28 cellular contexts compared by ENCODE assay signal in the genomic region with DNA sequence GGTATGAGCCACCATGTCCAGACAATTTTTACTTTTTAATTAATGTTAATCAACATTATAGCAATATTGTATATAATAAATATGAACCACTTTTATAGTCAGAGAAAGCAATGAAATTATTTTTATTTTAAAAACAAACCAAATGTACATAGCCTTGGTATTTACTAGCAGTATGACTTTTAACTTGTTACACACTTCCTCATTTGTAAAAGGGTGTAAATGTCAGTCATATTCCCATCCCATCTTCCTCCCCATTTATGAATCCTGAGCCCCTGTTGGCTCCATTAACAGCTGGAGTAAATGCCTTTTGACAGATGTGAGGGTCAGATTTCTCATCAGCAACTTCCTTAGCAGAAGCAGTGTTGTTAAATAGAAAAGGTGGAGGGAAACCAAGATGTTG.
"Had no signal": no experiment of that assay in that cellular context is flagged by ENCODE, and none has a peak within 500 bp of the region (broad histone marks: within the 10 kb centered on the region; RNA-seq: fewer than 3 reads in every experiment).

No MANE protein-coding gene starts in this region.

- H3K27me3 Mint-ChIP-seq: activated B cell treated with CpG ODN at 0.5 μM for 24 hours; activated naive CD8-positive, alpha-beta T cell treated with anti-CD3 and anti-CD28 coated beads for 36 hours; brain; effector memory CD8-positive, alpha-beta T cell; stimulated activated naive B cell treated with anti-CD40 and anti-IgM and Interleukin-4, amounts not matched to agents 10 μg/mL and 1 μg/mL and 100 μg/mL, for 72 hours; T-helper 17 cell had no signal

- H3K4me1 ChIP-seq: adrenal gland, gastrocnemius medialis, pancreas, prostate gland, stomach, suprapubic skin, upper lobe of right lung had no signal

- H3K36me3 Mint-ChIP-seq: brain; stimulated activated naive B cell treated with anti-CD40 and anti-IgM and Interleukin-4, amounts not matched to agents 10 μg/mL and 1 μg/mL and 100 μg/mL, for 72 hours had no signal

- ATAC-seq: effector memory CD8-positive, alpha-beta T cell; gastrocnemius medialis; left ventricle myocardium superior; pancreas; sciatic nerve; T-helper 17 cell; upper lobe of right lung had no signal

- H3K4me3 Mint-ChIP-seq: activated B cell treated with CpG ODN at 0.5 μM for 24 hours; activated naive CD4-positive, alpha-beta T cell treated with anti-CD3 and anti-CD28 coated beads for 36 hours; activated naive CD8-positive, alpha-beta T cell treated with anti-CD3 and anti-CD28 coated beads for 36 hours; brain; effector memory CD8-positive, alpha-beta T cell; neural crest cell; stimulated activated naive B cell treated with anti-CD40 and anti-IgM and Interleukin-4, amounts not matched to agents 10 μg/mL and 1 μg/mL and 100 μg/mL, for 72 hours; T-helper 17 cell had no signal

- H3K9me3 Mint-ChIP-seq: activated B cell treated with CpG ODN at 0.5 μM for 24 hours; activated naive CD4-positive, alpha-beta T cell treated with anti-CD3 and anti-CD28 coated beads for 36 hours; activated naive CD8-positive, alpha-beta T cell treated with anti-CD3 and anti-CD28 coated beads for 36 hours; brain; effector memory CD8-positive, alpha-beta T cell; neural crest cell; stimulated activated naive B cell treated with anti-CD40 and anti-IgM and Interleukin-4, amounts not matched to agents 10 μg/mL and 1 μg/mL and 100 μg/mL, for 72 hours had no signal

- H3K27ac Mint-ChIP-seq: activated B cell treated with CpG ODN at 0.5 μM for 24 hours; activated naive CD4-positive, alpha-beta T cell treated with anti-CD3 and anti-CD28 coated beads for 36 hours; activated naive CD8-positive, alpha-beta T cell treated with anti-CD3 and anti-CD28 coated beads for 36 hours; effector memory CD8-positive, alpha-beta T cell; stimulated activated naive B cell treated with anti-CD40 and anti-IgM and Interleukin-4, amounts not matched to agents 10 μg/mL and 1 μg/mL and 100 μg/mL, for 72 hours; T-helper 17 cell had no signal

- H3K4me3 ChIP-seq: adrenal gland, gastrocnemius medialis, pancreas, prostate gland, stomach, suprapubic skin, tibial artery, upper lobe of right lung had no signal

- H3K36me3 ChIP-seq: adrenal gland, gastrocnemius medialis, pancreas, prostate gland, stomach, suprapubic skin, tibial artery, upper lobe of right lung had no signal

- H3K4me1 Mint-ChIP-seq: activated B cell treated with CpG ODN at 0.5 μM for 24 hours; activated naive CD8-positive, alpha-beta T cell treated with anti-CD3 and anti-CD28 coated beads for 36 hours; T-helper 17 cell had no signal

- DNase-seq: activated B cell treated with CpG ODN at 0.5 μM for 24 hours; activated effector memory CD4-positive, alpha-beta T cell treated with anti-CD3 and anti-CD28 coated beads, Interleukin-2, amount 50 U/mL, for 16 hours; activated naive CD4-positive, alpha-beta T cell treated with anti-CD3 and anti-CD28 coated beads for 36 hours; activated naive CD8-positive, alpha-beta T cell treated with anti-CD3 and anti-CD28 coated beads for 36 hours; activated T-cell treated with anti-CD3 and anti-CD28 coated beads for 4 hours; adrenal gland; aorta; cortex of kidney; effector memory CD8-positive, alpha-beta T cell; gastrocnemius medialis; glutamatergic neuron; left ventricle myocardium superior; nucleus accumbens; pancreas; retina; small intestine; stimulated activated CD4-positive, alpha-beta T cell treated with anti-CD3 and anti-CD28 coated beads, Interleukin-1b, Interleukin-23, amount 100 ng/mL, for 48 hours; stimulated activated naive B cell treated with anti-CD40 and anti-IgM and Interleukin-4, amounts not matched to agents 10 μg/mL and 1 μg/mL and 100 μg/mL, for 72 hours; stomach; T-helper 17 cell; T1000; tibial artery; upper lobe of right lung had no signal

- H3K9me3 ChIP-seq: adrenal gland, gastrocnemius medialis, pancreas, prostate gland, stomach, suprapubic skin, tibial artery, upper lobe of right lung had no signal

- H3K27ac ChIP-seq: adrenal gland, gastrocnemius medialis, pancreas, prostate gland, stomach, suprapubic skin, upper lobe of right lung had no signal

- H3K27me3 ChIP-seq: adrenal gland, gastrocnemius medialis, pancreas, stomach, suprapubic skin, tibial artery, upper lobe of right lung had no signal
